Comparison of ENCODE assay signal across 21 cellular contexts in genomic region chr18:13730486-13730885, GRCh38.
"Had no signal": no experiment of that assay in that cellular context is flagged by ENCODE, and none has a peak within 500 bp of the region (broad histone marks: within the 10 kb centered on the region; RNA-seq: fewer than 3 reads in every experiment).

No MANE protein-coding gene starts in this region.

- H3K27me3 Mint-ChIP-seq: dendritic cell treated with granulocyte-macrophage colony-stimulating factor and Interleukin-4, amounts not matched to agents 40 ng/mL and 50 ng/mL, for 4 days; effector memory CD8-positive, alpha-beta T cell; stimulated activated memory B cell treated with anti-CD40 and anti-IgM and Interleukin-4, amounts not matched to agents 10 μg/mL and 1 μg/mL and 100 μg/mL, for 72 hours; stimulated activated naive CD8-positive, alpha-beta T cell treated with anti-CD3 and anti-CD28 coated beads, Interleukin-15, Interleukin-2, amounts not matched to agents 100 ng/mL and 50 ng/mL, for 24 hours had no signal

- FAIRE-seq: colon had no signal

- H3K27ac Mint-ChIP-seq: dendritic cell treated with granulocyte-macrophage colony-stimulating factor and Interleukin-4, amounts not matched to agents 40 ng/mL and 50 ng/mL, for 4 days; stimulated activated memory B cell treated with anti-CD40 and anti-IgM and Interleukin-4, amounts not matched to agents 10 μg/mL and 1 μg/mL and 100 μg/mL, for 72 hours had no signal

- H3K27me3 ChIP-seq: foreskin keratinocyte, spleen, testis, tibial nerve had no signal

- H3K4me3 Mint-ChIP-seq: dendritic cell treated with granulocyte-macrophage colony-stimulating factor and Interleukin-4, amounts not matched to agents 40 ng/mL and 50 ng/mL, for 4 days; effector memory CD8-positive, alpha-beta T cell; natural killer cell; neural crest cell; stimulated activated memory B cell treated with anti-CD40 and anti-IgM and Interleukin-4, amounts not matched to agents 10 μg/mL and 1 μg/mL and 100 μg/mL, for 72 hours; stimulated activated naive CD8-positive, alpha-beta T cell treated with anti-CD3 and anti-CD28 coated beads, Interleukin-15, Interleukin-2, amounts not matched to agents 100 ng/mL and 50 ng/mL, for 24 hours had no signal

- ATAC-seq: effector memory CD8-positive, alpha-beta T cell; foreskin keratinocyte; left colon; left ventricle myocardium superior; natural killer cell; sciatic nerve; stimulated activated memory B cell treated with anti-CD40 and anti-IgM and Interleukin-4, amounts not matched to agents 10 μg/mL and 1 μg/mL and 100 μg/mL, for 72 hours had no signal

- H3K4me1 ChIP-seq: foreskin keratinocyte had no signal

- H3K4me3 ChIP-seq: lung, spleen, testis, tibial nerve had no signal

- H3K9me3 Mint-ChIP-seq: dendritic cell treated with granulocyte-macrophage colony-stimulating factor and Interleukin-4, amounts not matched to agents 40 ng/mL and 50 ng/mL, for 4 days; effector memory CD8-positive, alpha-beta T cell; natural killer cell; neural crest cell; stimulated activated memory B cell treated with anti-CD40 and anti-IgM and Interleukin-4, amounts not matched to agents 10 μg/mL and 1 μg/mL and 100 μg/mL, for 72 hours; stimulated activated naive CD8-positive, alpha-beta T cell treated with anti-CD3 and anti-CD28 coated beads, Interleukin-15, Interleukin-2, amounts not matched to agents 100 ng/mL and 50 ng/mL, for 24 hours had no signal

- DNase-seq: effector memory CD8-positive, alpha-beta T cell; foreskin keratinocyte; left colon; left ventricle myocardium superior; mesenchymal stem cell; midbrain; natural killer cell; posterior cingulate gyrus; spleen; stimulated activated CD4-positive, alpha-beta T cell treated with anti-CD3 and anti-CD28 coated beads, Interleukin-15, amount 100 ng/mL, for 24 hours; stimulated activated CD4-positive, alpha-beta T cell treated with anti-CD3 and anti-CD28 coated beads, Interleukin-1b, Interleukin-23, amount 100 ng/mL, for 48 hours; stimulated activated CD4-positive, alpha-beta T cell treated with anti-CD3 and anti-CD28 coated beads, Interleukin-4, amount 100 ng/mL, for 24 hours; testis had no signal

- H3K27ac ChIP-seq: foreskin keratinocyte, spleen, testis, tibial nerve had no signal

- H3K9me3 ChIP-seq: spleen, testis, tibial nerve had no signal
